8 cellular contexts compared by ENCODE assay signal in the genomic region with DNA sequence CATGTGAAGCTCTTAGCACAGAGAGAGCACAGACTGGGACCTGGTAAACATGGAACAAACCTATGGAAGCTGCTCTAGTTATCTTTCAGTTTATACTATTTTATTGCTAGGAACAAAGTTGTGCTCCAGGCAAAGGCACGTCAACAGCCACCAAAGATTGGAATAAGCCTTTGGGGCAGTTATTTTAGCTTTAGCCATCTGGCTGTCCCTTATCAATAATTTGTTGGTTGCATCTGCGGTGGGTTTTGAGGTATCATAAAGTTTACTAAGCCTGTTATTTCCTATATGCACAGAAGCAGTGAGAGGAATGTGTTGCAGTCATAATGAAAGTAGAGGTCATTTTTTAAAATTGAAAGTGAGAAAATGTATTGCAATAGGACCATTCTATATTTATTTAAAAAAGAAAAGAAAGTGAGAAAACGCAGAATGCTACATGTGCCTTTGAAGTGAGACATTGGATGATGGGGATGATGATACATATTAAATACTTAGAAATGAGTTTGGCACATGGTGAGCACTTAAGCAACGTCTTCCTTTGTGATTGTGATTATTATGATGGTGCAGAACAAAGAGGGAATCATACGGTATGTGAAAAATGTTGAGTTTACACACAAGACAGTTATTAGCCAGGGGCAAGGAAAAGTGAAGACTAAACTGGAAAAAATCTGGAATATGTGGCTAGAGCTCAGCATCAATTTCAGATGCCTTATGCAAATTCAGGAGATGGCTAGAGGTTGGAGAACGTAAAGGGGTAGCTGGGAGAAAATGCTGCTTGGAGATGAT. TPM values are rescaled to one million over a fixed set of nuclear protein-coding genes. Genes with fewer than 3 reads are reported as not detected.
DNase-seq lines count a peak whose midpoint lies in the region; ATAC-seq and TF ChIP-seq lines count a peak whose summit lies in the region.
"Had no signal": no experiment of that assay in that cellular context is flagged by ENCODE, and none has a peak within 500 bp of the region (broad histone marks: within the 10 kb centered on the region; RNA-seq: fewer than 3 reads in every experiment).

No MANE protein-coding gene starts in this region.

- no peak overlapping the region for H2BK12ac ChIP-seq in trophoblast cell (ENCODE audit: low read length)

- H3K9me3 ChIP-seq in trophoblast cell (ENCODE audit: insufficient read depth, low read depth, low read length) (no peaks in the 10 kb centered on the region), suprapubic skin (no peaks in the 10 kb centered on the region), tibial artery (no peaks in the 10 kb centered on the region)

- peaks cover 41% of the 10 kb centered on the region for H3K27me3 Mint-ChIP-seq in T-helper 1 cell treated with Interleukin-12 subunit alpha and Interleukin-12 subunit beta and Interleukin-4 antibody, amounts not matched to agents 30 μg/mL and 1 μg/mL, for 36 hours (ENCODE audit: low read depth)

- no peaks in the 10 kb centered on the region for H3K27me3 ChIP-seq in trophoblast cell (ENCODE audit: insufficient read depth, low read length)
- no peaks in the 10 kb centered on the region for H3K27me3 ChIP-seq in suprapubic skin
- no peaks in the 10 kb centered on the region for H3K27me3 ChIP-seq in tibial artery

- no peak overlapping the region for H3K27ac ChIP-seq in trophoblast cell (ENCODE audit: low read depth, low read length)
- no peak overlapping the region for H3K27ac ChIP-seq in suprapubic skin
- H3K27ac ChIP-seq in tibial artery, result no peak overlapping the region

- no peak overlapping the region for H2AFZ ChIP-seq in trophoblast cell (ENCODE audit: insufficient read depth, low read length, poor library complexity)

- TF ChIP-seq CTCF in suprapubic skin (IDR thresholded peaks at IDR 0.05), result no peak
- TF ChIP-seq CTCF in tibial artery (IDR thresholded peaks at IDR 0.05), result no peak

- H3K9me3 Mint-ChIP-seq in T-helper 1 cell treated with Interleukin-12 subunit alpha and Interleukin-12 subunit beta and Interleukin-4 antibody, amounts not matched to agents 30 μg/mL and 1 μg/mL, for 36 hours, result no peaks in the 10 kb centered on the region

- intact Hi-C loops in tibial artery (cut with DNase I; ENCODE audit: low total_unique reads), result no loop called here

- no peaks in the 10 kb centered on the region for H3K36me3 ChIP-seq in trophoblast cell (ENCODE audit: control insufficient read depth in 1 of 2, insufficient read depth in 2 of 2, low read length in 2 of 2)
- H3K36me3 ChIP-seq in suprapubic skin, result no peaks in the 10 kb centered on the region
- no peaks in the 10 kb centered on the region for H3K36me3 ChIP-seq in tibial artery

- no peak overlapping the region for H4K8ac ChIP-seq in trophoblast cell (ENCODE audit: low read depth, low read length)

- H3K79me2 ChIP-seq in trophoblast cell (ENCODE audit: control insufficient read depth, insufficient read depth, low read length, poor library complexity), result peaks cover under 1% of the 10 kb centered on the region

- no peak overlapping the region for H3K4me3 Mint-ChIP-seq in T-helper 1 cell treated with Interleukin-12 subunit alpha and Interleukin-12 subunit beta and Interleukin-4 antibody, amounts not matched to agents 30 μg/mL and 1 μg/mL, for 36 hours

- peak overlapping the region; percentile 55 for H4K91ac ChIP-seq in trophoblast cell (ENCODE audit: low read depth, low read length)

- H4K12ac ChIP-seq in trophoblast cell (ENCODE audit: low read depth, low read length), result no peak overlapping the region

- H2BK120ac ChIP-seq in trophoblast cell (ENCODE audit: insufficient read depth, low read length, poor library complexity), result peak overlapping the region; percentile 28

- ATAC-seq in GM18870 (IDR thresholded peaks at IDR 0.05; ENCODE audit: unreplicated experiment) (peak; percentile 91), HG02798 (IDR thresholded peaks at IDR 0.05; ENCODE audit: poor library complexity, unreplicated experiment) (peak; percentile 75)

- H3K27ac Mint-ChIP-seq in T-helper 1 cell treated with Interleukin-12 subunit alpha and Interleukin-12 subunit beta and Interleukin-4 antibody, amounts not matched to agents 30 μg/mL and 1 μg/mL, for 36 hours, result peak overlapping the region; percentile 17

- WGBS in trophoblast cell (ENCODE audit: extremely low coverage, insufficient coverage, insufficient read length), result no CpG with 5 or more reads among the region's 6 CpGs
- 57% methylated on average over 6 of the region's 6 CpGs for WGBS in suprapubic skin

- no peak overlapping the region for H3K14ac ChIP-seq in trophoblast cell (ENCODE audit: low read length)

- H3K4me1 ChIP-seq in trophoblast cell (ENCODE audit: control insufficient read depth in 1 of 2, insufficient read depth in 2 of 2, low read length in 2 of 2) (peaks cover 3 to 4% of the 10 kb centered on the region in 2 experiments), suprapubic skin (no peaks in the 10 kb centered on the region), tibial artery (no peaks in the 10 kb centered on the region)

- DNase-seq in trophoblast cell (peak; percentile 68 to 98), suprapubic skin (ENCODE audit: low spot score in 2 of 2) (no peak), tibial artery (no peak), germinal center (ENCODE audit: low spot score) (no peak)
- DNase-seq: head of caudate nucleus had no signal

- no peak for TF ChIP-seq EP300 in suprapubic skin (IDR thresholded peaks at IDR 0.05)

- H3K23ac ChIP-seq in trophoblast cell (ENCODE audit: low read length), result no peak overlapping the region

- H3K9ac ChIP-seq in trophoblast cell (ENCODE audit: low read length), result no peak overlapping the region

- peak overlapping the region; percentile 8 for H3K4me2 ChIP-seq in trophoblast cell (ENCODE audit: low read length)

- no peak overlapping the region for H3K4me3 ChIP-seq in trophoblast cell (ENCODE audit: low read depth, low read length)
- H3K4me3 ChIP-seq in suprapubic skin, result no peak overlapping the region
- no peak overlapping the region for H3K4me3 ChIP-seq in tibial artery

- H3K4ac ChIP-seq in trophoblast cell (ENCODE audit: low read depth, low read length), result no peak overlapping the region

- no peaks in the 10 kb centered on the region for H3K36me3 Mint-ChIP-seq in T-helper 1 cell treated with Interleukin-12 subunit alpha and Interleukin-12 subunit beta and Interleukin-4 antibody, amounts not matched to agents 30 μg/mL and 1 μg/mL, for 36 hours (ENCODE audit: low read depth)

- H3K79me1 ChIP-seq in trophoblast cell (ENCODE audit: low read length), result peaks cover 13% of the 10 kb centered on the region

- no peak overlapping the region for H2BK5ac ChIP-seq in trophoblast cell (ENCODE audit: low read depth, low read length, poor library complexity)

- H3K4me1 Mint-ChIP-seq in T-helper 1 cell treated with Interleukin-12 subunit alpha and Interleukin-12 subunit beta and Interleukin-4 antibody, amounts not matched to agents 30 μg/mL and 1 μg/mL, for 36 hours (ENCODE audit: low read depth), result peaks cover 53% of the 10 kb centered on the region

- no peak for TF ChIP-seq POLR2A in suprapubic skin (IDR thresholded peaks at IDR 0.05)

- H3K18ac ChIP-seq in trophoblast cell (ENCODE audit: low read length), result no peak overlapping the region

- H2AK5ac ChIP-seq in trophoblast cell (ENCODE audit: low read length), result no peak overlapping the region

RNA-seq across cellular contexts. Expression of a gene that starts 58.3 kb away (rescaled TPM):
- 12.3 and 14.1 TPM in 2 replicates for polyA plus RNA-seq in trophoblast cell (2013)
- 10 to 100 TPM in 1 of 4 donors, 1 to 10 TPM in 3; 2.2 to 10.9 (median 3.5) TPM for total RNA-seq in suprapubic skin

Comparison
In these comparisons a context has a peak if more than half of its experiments do, and no peak if none do; other contexts are left out.
1. DNase-seq: peak in trophoblast cell (2 of 2); none in suprapubic skin (0 of 2), tibial artery (0 of 2) and germinal center (single experiment).